Comparison of ENCODE assay signal across 1 cellular context in genomic region chr12:67456281-67456918, GRCh38.
TF ChIP-seq lines count a peak whose summit lies in the region.

No MANE protein-coding gene starts in this region.

TF ChIP-seq in SK-N-SH treated with all-trans-retinoic acid at 6 μM for 48 hours, 23 proteins besides CTCF, POLR2A, EP300 and RAD21 (continued from another document):
- no peak for TF ChIP-seq TSHZ2 (CRISPR knock-in tag; IDR thresholded peaks at IDR 0.05)
